8 cellular contexts compared by ENCODE assay signal in genomic region chr19:38877781-38878574, GRCh38. TPM values are rescaled to one million over a fixed set of nuclear protein-coding genes. Genes with fewer than 3 reads are reported as not detected.
DNase-seq lines count a peak whose midpoint lies in the region; TF ChIP-seq lines count a peak whose summit lies in the region.

A gene with protein sequence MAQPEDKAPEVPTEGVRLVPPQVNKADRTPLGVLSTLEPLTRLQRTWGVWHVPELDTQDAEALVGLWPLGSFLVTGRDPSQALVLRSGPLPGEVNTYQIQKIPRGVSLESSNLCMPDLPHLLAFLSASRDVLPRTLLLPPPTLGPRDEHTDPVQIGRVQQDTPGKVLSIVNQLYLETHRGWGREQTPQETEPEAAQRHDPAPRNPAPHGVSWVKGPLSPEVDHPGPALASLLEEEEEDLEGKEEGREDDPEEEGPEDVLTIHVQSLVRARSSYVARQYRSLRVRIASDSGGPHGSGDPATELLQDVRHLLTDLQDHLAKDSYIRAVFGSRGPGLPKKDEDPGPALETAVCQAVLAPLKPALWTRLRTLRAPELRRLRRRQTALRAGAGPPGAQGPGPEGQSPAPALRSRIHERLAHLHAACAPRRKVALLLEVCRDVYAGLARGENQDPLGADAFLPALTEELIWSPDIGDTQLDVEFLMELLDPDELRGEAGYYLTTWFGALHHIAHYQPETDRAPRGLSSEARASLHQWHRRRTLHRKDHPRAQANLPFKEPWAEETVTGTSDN (minus strand): TSS chr19:38878275. CDS start chr19:38876742, 1,533 bp downstream.

- intact Hi-C loops in activated T-helper 1 cell treated with anti-CD3 and anti-CD28 coated beads, Interleukin-12 subunit alpha, Interleukin-12 subunit beta, Interleukin-2, Interleukin-4 antibody, amounts not matched to agents 30 ng/mL and 10 ng/mL and 1 ng/mL, durations not matched to agents 14 hours and 24 hours and 36 hours (cut with micrococcal nuclease) = loop anchor here (1.0 kb wide), 3 partner anchors 9 to 52 kb away; partner anchors contain the start of genes MRPS12, NFKBIB, SARS2 and SIRT2

- peak within 1 kb of the TSS; percentile 73 for H3K27ac ChIP-seq in HL-60 (replicated peaks)
- peak within 1 kb of the TSS; percentile 79 to 97 (median 91) for H3K27ac ChIP-seq in Peyer's patch

- TF ChIP-seq CTCF in HL-60 (IDR thresholded peaks at IDR 0.05; ENCODE audit: insufficient read depth, low read length) (no peak), Peyer's patch (IDR thresholded peaks at IDR 0.05) (no peak)

- H3K4me3 ChIP-seq in HL-60 (replicated peaks; ENCODE audit: insufficient read depth, low read length) = peak within 1 kb of the TSS; percentile 50
- peak within 1 kb of the TSS; percentile 1 to 47 (median 31) for H3K4me3 ChIP-seq in Peyer's patch

- H3K4me1 Mint-ChIP-seq in activated T-helper 1 cell treated with anti-CD3 and anti-CD28 coated beads, Interleukin-12 subunit alpha, Interleukin-12 subunit beta, Interleukin-2, Interleukin-4 antibody, amounts not matched to agents 30 ng/mL and 10 ng/mL and 1 ng/mL, durations not matched to agents 14 hours and 24 hours and 36 hours (ENCODE audit: low read depth) = peaks cover 32% of the 10 kb centered on the region
- peaks cover 31 to 36% of the 10 kb centered on the region in 2 donors for H3K4me1 Mint-ChIP-seq in immature natural killer cell

- peak; percentile 48 for DNase-seq in DMS79 (lab: John Stamatoyannopoulos, UW)
- DNase-seq in HL-60 (ENCODE audit: low read depth in 1 of 2, low spot score in 1 of 2) = peak; percentile 72 to 81
- DNase-seq in Peyer's patch = peak; percentile 66 to 92 (median 89)
- DNase-seq in activated T-helper 1 cell treated with anti-CD3 and anti-CD28 coated beads, Interleukin-12 subunit alpha, Interleukin-12 subunit beta, Interleukin-2, Interleukin-4 antibody, amounts not matched to agents 30 ng/mL and 10 ng/mL and 1 ng/mL, durations not matched to agents 14 hours and 24 hours and 36 hours (ENCODE audit: low spot score) = peak; percentile 58
- DNase-seq in immature natural killer cell = peak; percentile 61 to 67 (median 65)
- peak; percentile 25 to 54 (median 42) for DNase-seq in stimulated activated CD4-positive, alpha-beta T cell treated with anti-CD3 and anti-CD28 coated beads, TNF-alpha, amount 100 ng/mL, for 1 hour (ENCODE audit: low read depth in 3 of 3, low spot score in 1 of 3)
- DNase-seq in NCI-H226 = no peak
- DNase-seq in epidermal melanocyte (ENCODE audit: insufficient read length, low spot score) = no peak

- H3K4me3 Mint-ChIP-seq in activated T-helper 1 cell treated with anti-CD3 and anti-CD28 coated beads, Interleukin-12 subunit alpha, Interleukin-12 subunit beta, Interleukin-2, Interleukin-4 antibody, amounts not matched to agents 30 ng/mL and 10 ng/mL and 1 ng/mL, durations not matched to agents 14 hours and 24 hours and 36 hours = peak within 1 kb of the TSS; percentile 95
- H3K4me3 Mint-ChIP-seq in immature natural killer cell = peak within 1 kb of the TSS; percentile 89 to 96 (median 94)

- no peaks in the 10 kb centered on the region for H3K27me3 Mint-ChIP-seq in activated T-helper 1 cell treated with anti-CD3 and anti-CD28 coated beads, Interleukin-12 subunit alpha, Interleukin-12 subunit beta, Interleukin-2, Interleukin-4 antibody, amounts not matched to agents 30 ng/mL and 10 ng/mL and 1 ng/mL, durations not matched to agents 14 hours and 24 hours and 36 hours (ENCODE audit: insufficient read depth)
- H3K27me3 Mint-ChIP-seq in immature natural killer cell (ENCODE audit: low read depth in 3 of 3) = peaks cover 0 to 6% (median 2%) of the 10 kb centered on the region in 3 donors

- no peaks in the 10 kb centered on the region for H3K9me3 Mint-ChIP-seq in activated T-helper 1 cell treated with anti-CD3 and anti-CD28 coated beads, Interleukin-12 subunit alpha, Interleukin-12 subunit beta, Interleukin-2, Interleukin-4 antibody, amounts not matched to agents 30 ng/mL and 10 ng/mL and 1 ng/mL, durations not matched to agents 14 hours and 24 hours and 36 hours
- H3K9me3 Mint-ChIP-seq in immature natural killer cell = no peaks in the 10 kb centered on the region

- peaks cover 0 to 29% (median 0%) of the 10 kb centered on the region in 3 donors for H3K36me3 ChIP-seq in Peyer's patch

- peak in 1 of 2 donors; percentile 35 for TF ChIP-seq POLR2A in Peyer's patch (IDR thresholded peaks at IDR 0.05)

- H3K27me3 ChIP-seq in HL-60 (ENCODE audit: insufficient read depth, poor library complexity, severe bottlenecking) = no peaks in the 10 kb centered on the region
- no peaks in the 10 kb centered on the region for H3K27me3 ChIP-seq in Peyer's patch

- no peaks in the 10 kb centered on the region for H3K9me3 ChIP-seq in Peyer's patch

- H3K36me3 Mint-ChIP-seq in activated T-helper 1 cell treated with anti-CD3 and anti-CD28 coated beads, Interleukin-12 subunit alpha, Interleukin-12 subunit beta, Interleukin-2, Interleukin-4 antibody, amounts not matched to agents 30 ng/mL and 10 ng/mL and 1 ng/mL, durations not matched to agents 14 hours and 24 hours and 36 hours (ENCODE audit: low read depth) = peaks cover 9% of the 10 kb centered on the region
- peaks cover 4 to 11% (median 7%) of the 10 kb centered on the region in 3 donors for H3K36me3 Mint-ChIP-seq in immature natural killer cell

- H3K27ac Mint-ChIP-seq in activated T-helper 1 cell treated with anti-CD3 and anti-CD28 coated beads, Interleukin-12 subunit alpha, Interleukin-12 subunit beta, Interleukin-2, Interleukin-4 antibody, amounts not matched to agents 30 ng/mL and 10 ng/mL and 1 ng/mL, durations not matched to agents 14 hours and 24 hours and 36 hours = peak within 1 kb of the TSS; percentile 96
- peak within 1 kb of the TSS; percentile 94 to 99 (median 97) for H3K27ac Mint-ChIP-seq in immature natural killer cell

- peaks cover 7 to 22% (median 17%) of the 10 kb centered on the region in 4 donors for H3K4me1 ChIP-seq in Peyer's patch

RNA-seq across cellular contexts. Expression of the gene that starts here (rescaled TPM):
- 10 to 100 TPM in 1 of 4 donors, 1 to 10 TPM in 3; 4.6 to 22.3 (median 7.2) TPM for total RNA-seq in Peyer's patch
- 70.7 and 73.1 TPM in 2 replicates for total RNA-seq in activated T-helper 1 cell treated with anti-CD3 and anti-CD28 coated beads, Interleukin-12 subunit alpha, Interleukin-12 subunit beta, Interleukin-2, Interleukin-4 antibody, amounts not matched to agents 30 ng/mL and 10 ng/mL and 1 ng/mL, durations not matched to agents 14 hours and 24 hours and 36 hours
- polyA plus RNA-seq in immature natural killer cell = 10 to 100 TPM; 20.3 to 64.9 (median 47.3) TPM

Comparison
In these comparisons a context has a peak if more than half of its experiments do, and no peak if none do; other contexts are left out.
1. DNase-seq: peak in DMS79 (single experiment), HL-60 (2 of 2), Peyer's patch (3 of 3), activated T-helper 1 cell treated with anti-CD3 and anti-CD28 coated beads, Interleukin-12 subunit alpha, Interleukin-12 subunit beta, Interleukin-2, Interleukin-4 antibody, amounts not matched to agents 30 ng/mL and 10 ng/mL and 1 ng/mL, durations not matched to agents 14 hours and 24 hours and 36 hours (single experiment), immature natural killer cell (3 of 3) and stimulated activated CD4-positive, alpha-beta T cell treated with anti-CD3 and anti-CD28 coated beads, TNF-alpha, amount 100 ng/mL, for 1 hour (3 of 3); none in NCI-H226 (single experiment) and epidermal melanocyte (single experiment).